ENCODE assay signal across 9 cellular contexts in genomic region chr14:35940291-35940690, GRCh38.
DNase-seq lines count a peak whose midpoint lies in the region; ATAC-seq lines count a peak whose summit lies in the region.
"Had no signal": no experiment of that assay in that cellular context is flagged by ENCODE, and none has a peak within 500 bp of the region (broad histone marks: within the 10 kb centered on the region; RNA-seq: fewer than 3 reads in every experiment).

No MANE protein-coding gene starts in this region.

- DNase-seq in NCI-H146 (lab: John Stamatoyannopoulos, UW) = peak; percentile 2
- no peak for DNase-seq in Right ventricle myocardium inferior (ENCODE audit: missing footprints)
- no peak for DNase-seq in SHP77 treated with DMSO at 0.1 percent for 48 hours (lab: John Stamatoyannopoulos, UW)
- DNase-seq: stimulated activated CD4-positive, alpha-beta T cell treated with anti-CD3 and anti-CD28 coated beads, Interleukin-2, amount 100 ng/mL, for 24 hours had no signal

- ATAC-seq in GM18519 (IDR thresholded peaks at IDR 0.05; ENCODE audit: low FRiP score, unreplicated experiment) (peak; percentile 90), GM21619 (IDR thresholded peaks at IDR 0.05; ENCODE audit: unreplicated experiment) (peak; percentile 54), Right ventricle myocardium inferior (no peak), HG02970 (IDR thresholded peaks at IDR 0.05; ENCODE audit: low FRiP score, unreplicated experiment) (no peak)
- ATAC-seq: gastroesophageal sphincter had no signal

- intact Hi-C loops in Right ventricle myocardium inferior (cut with DNase I) = no loop called here

- H3K27me3 ChIP-seq in layer of hippocampus (ENCODE audit: control insufficient read depth, insufficient read depth, low read length) = no peaks in the 10 kb centered on the region
- H3K27me3 ChIP-seq: gastroesophageal sphincter had no signal

- peak overlapping the region; percentile 38 for H3K27ac ChIP-seq in layer of hippocampus (ENCODE audit: low read depth, low read length)
- H3K27ac ChIP-seq: gastroesophageal sphincter had no signal

Comparison
In these comparisons a context has a peak if more than half of its experiments do, and no peak if none do; other contexts are left out.
1. ATAC-seq: peak in GM18519 (single experiment) and GM21619 (single experiment); none in Right ventricle myocardium inferior (single experiment) and HG02970 (single experiment).